ENCODE assay signal across 15 cellular contexts in genomic region chr22:49007013-49007653, GRCh38.
A peak's percentile ranks its signal among the peaks of the same experiment; 100 is the strongest.
DNase-seq lines count a peak whose midpoint lies in the region; ATAC-seq and TF ChIP-seq lines count a peak whose summit lies in the region.
"Had no signal": no experiment of that assay in that cellular context is flagged by ENCODE, and none has a peak within 500 bp of the region (broad histone marks: within the 10 kb centered on the region; RNA-seq: fewer than 3 reads in every experiment).

No MANE protein-coding gene starts in this region.

- H3K36me3 Mint-ChIP-seq in osteocyte (ENCODE audit: unreplicated experiment) = no peaks in the 10 kb centered on the region

- peaks cover 0 to 51% (median 0%) of the 10 kb centered on the region in 4 donors for H3K27me3 ChIP-seq in esophagus muscularis mucosa
- H3K27me3 ChIP-seq: MG63 had no signal

- WGBS in esophagus muscularis mucosa = 47% methylated on average over 9 of the region's 12 CpGs

- DNase-seq in activated effector memory CD4-positive, alpha-beta T cell treated with anti-CD3 and anti-CD28 coated beads, Interleukin-2, amount 50 U/mL, for 16 hours = peak; percentile 58
- no peak for DNase-seq in activated effector memory CD4-positive, alpha-beta T cell treated with Interleukin-2 at 50 U/mL for 16 hours
- DNase-seq in esophagus muscularis mucosa (ENCODE audit: extremely low spot score) (peak; percentile 89), osteocyte (ENCODE audit: extremely low spot score, unreplicated experiment) (peak; percentile 76), GM19238 (ENCODE audit: insufficient read length, low spot score) (no peak), NCI-H1105 treated with DMSO at 0.1 percent for 48 hours (lab: John Stamatoyannopoulos, UW) (no peak)
- DNase-seq: C1 segment of cervical spinal cord, GF-D8, IMR-90, Karpas-422, MG63, NCI-H1092, NCI-H510A treated with DMSO at 0.1 percent for 48 hours, NCI-H82 had no signal

- TF ChIP-seq POLR2A in esophagus muscularis mucosa (IDR thresholded peaks at IDR 0.05; ENCODE audit: low read depth) = no peak

- H3K4me1 ChIP-seq in esophagus muscularis mucosa = peaks cover 0 to under 1% (median 0%) of the 10 kb centered on the region in 4 donors

- no peaks in the 10 kb centered on the region for H3K36me3 ChIP-seq in esophagus muscularis mucosa
- H3K36me3 ChIP-seq: MG63 had no signal

- no peaks in the 10 kb centered on the region for H3K4me1 Mint-ChIP-seq in osteocyte (ENCODE audit: unreplicated experiment)

- H3K27me3 Mint-ChIP-seq in osteocyte (ENCODE audit: unreplicated experiment) = no peaks in the 10 kb centered on the region

- H3K4me3 Mint-ChIP-seq in osteocyte (ENCODE audit: unreplicated experiment) = no peak overlapping the region

- peaks cover 0 to 8% (median 0%) of the 10 kb centered on the region in 4 donors for H3K9me3 ChIP-seq in esophagus muscularis mucosa
- H3K9me3 ChIP-seq: MG63 had no signal

- H3K27ac ChIP-seq in esophagus muscularis mucosa (replicated peaks in 1 of 4) = no peak overlapping the region

- no peak for TF ChIP-seq EP300 in esophagus muscularis mucosa (IDR thresholded peaks at IDR 0.05)

- no peak for TF ChIP-seq CTCF in esophagus muscularis mucosa (IDR thresholded peaks at IDR 0.05)
- no peak for TF ChIP-seq CTCF in osteocyte (IDR thresholded peaks at IDR 0.05)

- ATAC-seq in GM19035 (IDR thresholded peaks at IDR 0.05; ENCODE audit: unreplicated experiment) = no peak

- intact Hi-C loops in esophagus muscularis mucosa (cut with DNase I) = loop anchor here (10.0 kb wide), 1 partner anchor 52 kb away; no protein-coding TSS in a partner anchor

- no peak overlapping the region for H3K27ac Mint-ChIP-seq in osteocyte (ENCODE audit: unreplicated experiment)

- peaks cover 5% of the 10 kb centered on the region for H3K9me3 Mint-ChIP-seq in osteocyte (ENCODE audit: unreplicated experiment)

- no peak overlapping the region for H3K4me3 ChIP-seq in esophagus muscularis mucosa
- H3K4me3 ChIP-seq: MG63 had no signal

Comparison
In these comparisons a context has a peak if more than half of its experiments do, and no peak if none do; other contexts are left out.
1. DNase-seq: peak in activated effector memory CD4-positive, alpha-beta T cell treated with anti-CD3 and anti-CD28 coated beads, Interleukin-2, amount 50 U/mL, for 16 hours (single experiment), esophagus muscularis mucosa (single experiment) and osteocyte (single experiment); none in activated effector memory CD4-positive, alpha-beta T cell treated with Interleukin-2 at 50 U/mL for 16 hours (single experiment), GM19238 (single experiment) and NCI-H1105 treated with DMSO at 0.1 percent for 48 hours (single experiment).